In the genomic region with DNA sequence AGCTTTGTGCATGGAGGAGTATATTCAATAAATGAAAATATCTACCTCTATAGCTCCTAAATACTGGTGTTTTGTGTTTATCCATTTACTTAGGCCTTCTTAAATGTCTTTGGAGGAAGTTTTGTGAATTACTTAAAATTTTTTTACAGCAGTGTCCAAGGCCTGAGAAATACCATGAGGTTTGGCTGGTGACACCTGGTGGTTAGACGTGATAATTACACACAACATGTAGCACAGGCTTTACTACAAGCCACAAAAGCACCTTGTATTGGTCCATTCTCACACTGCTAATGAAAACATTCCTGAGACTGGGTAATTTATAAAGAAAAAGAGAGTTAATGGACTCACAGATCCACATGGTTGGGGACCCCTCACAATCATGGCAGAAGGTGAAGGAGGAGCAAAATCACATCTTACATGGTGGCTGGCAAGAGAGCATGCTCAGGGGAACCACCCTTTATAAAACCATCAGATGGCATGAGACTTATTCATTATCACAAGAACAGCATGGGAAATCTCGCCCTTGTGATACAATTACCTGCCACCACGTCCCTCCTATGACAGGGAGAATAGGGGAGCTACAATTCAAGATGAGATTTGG, we compare ENCODE assay signal across 8 cellular contexts. TPM values are rescaled to one million over a fixed set of nuclear protein-coding genes. Genes with fewer than 3 reads are reported as not detected.
DNase-seq lines count a peak whose midpoint lies in the region; ATAC-seq, FAIRE-seq and TF ChIP-seq lines count a peak whose summit lies in the region.

No MANE protein-coding gene starts in this region.

- in situ Hi-C loops in astrocyte of the spinal cord (cut with HindIII; ENCODE audit: low sequenced_read_pairs) = no loop called here

- ATAC-seq in GM21529 (IDR thresholded peaks at IDR 0.05; ENCODE audit: unreplicated experiment) = peak; percentile 90

- TF ChIP-seq CTCF in astrocyte of the spinal cord (IDR thresholded peaks at IDR 0.05; ENCODE audit: low read depth, low read length) = peak; percentile 62

- H3K4me3 ChIP-seq in astrocyte of the spinal cord (ENCODE audit: low read depth, low read length) = no peak overlapping the region

- peak; percentile 78 for FAIRE-seq in RCC 7860 (lab: Jason Lieb, UNC)

- DNase-seq in NCI-H2171 treated with DMSO at 0.1 percent for 48 hours (lab: John Stamatoyannopoulos, UW) (peak; percentile 47), NCI-H2171 (lab: John Stamatoyannopoulos, UW) (no peak), HT-29 (ENCODE audit: low spot score) (peak; percentile 93), RCC 7860 (ENCODE audit: low spot score) (peak; percentile 47), astrocyte of the spinal cord (ENCODE audit: low read depth, low spot score) (peak; percentile 76), iPS DF 19.7 (ENCODE audit: low read depth, low spot score) (peak; percentile 45)
- DNase-seq in stimulated activated CD4-positive, alpha-beta T cell treated with anti-CD3 and anti-CD28 coated beads, Interleukin-12 subunit alpha, Interleukin-12 subunit beta, amount 100 ng/mL, for 4 hours = peak; percentile 19

RNA-seq across cellular contexts. Expression of gene HYAL4, which starts 20.6 kb away (rescaled TPM):
- 0.79 and 2.8 TPM in 2 replicates for total RNA-seq in HT-29 (2014; rRNA removed; shearing (Covaris generic))

RNA-seq across cellular contexts. Expression of gene SPAM1, which starts 59.4 kb away (rescaled TPM):
- total RNA-seq in HT-29 (2014; rRNA removed; shearing (Covaris generic)) = not detected in 2 replicates
